ENCODE assay signal across 11 cellular contexts in the genomic region with DNA sequence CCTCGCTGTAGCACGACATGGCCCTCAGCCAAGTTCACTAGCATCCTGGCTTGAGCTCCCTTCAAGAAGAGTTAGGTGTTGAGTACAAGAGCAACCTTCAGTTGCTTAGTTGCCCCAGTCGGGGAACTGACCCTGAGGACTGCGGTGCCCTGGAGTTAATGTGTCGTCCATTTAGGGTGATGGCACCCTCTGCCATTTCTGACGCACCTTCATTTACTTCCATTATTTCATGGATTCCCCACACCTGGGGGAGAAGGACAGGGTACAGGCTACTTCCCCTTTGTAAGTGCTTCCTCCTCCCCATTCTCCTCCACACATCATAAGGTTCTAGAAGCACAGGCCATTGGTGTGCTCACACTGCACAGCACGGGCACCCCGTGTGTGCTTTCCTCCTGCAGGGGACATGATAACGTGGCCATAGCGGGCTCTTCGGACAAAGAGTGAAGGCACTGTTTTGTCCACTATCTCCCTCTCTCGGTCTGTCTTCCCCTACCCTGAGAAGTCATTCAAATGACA. TPM values are rescaled to one million over a fixed set of nuclear protein-coding genes. Genes with fewer than 3 reads are reported as not detected.
DNase-seq lines count a peak whose midpoint lies in the region; ATAC-seq and TF ChIP-seq lines count a peak whose summit lies in the region.
"Had no signal": no experiment of that assay in that cellular context is flagged by ENCODE, and none has a peak within 500 bp of the region (broad histone marks: within the 10 kb centered on the region; RNA-seq: fewer than 3 reads in every experiment).

No MANE protein-coding gene starts in this region.

- peaks cover 65% of the 10 kb centered on the region for H3K36me3 ChIP-seq in OCI-LY1 (ENCODE audit: insufficient read depth, low read length)
- no peaks in the 10 kb centered on the region for H3K36me3 ChIP-seq in A673 (ENCODE audit: insufficient read depth, low read length, poor library complexity, severe bottlenecking)
- H3K36me3 ChIP-seq: pancreas had no signal

- CTCF ChIA-PET in A673 (lab: Charles Lee) = no interaction called here

- peaks cover 73% of the 10 kb centered on the region for H3K79me2 ChIP-seq in OCI-LY1 (ENCODE audit: insufficient read depth, low read length)

- POLR2A ChIA-PET in A673 (lab: Charles Lee; ENCODE audit: low non-redundant PET) = no interaction called here

- peaks cover 16% of the 10 kb centered on the region for H3K27me3 Mint-ChIP-seq in glutamatergic neuron (ENCODE audit: unreplicated experiment)

- H3K4me3 Mint-ChIP-seq in glutamatergic neuron (ENCODE audit: unreplicated experiment) = peak overlapping the region; percentile 46

- no peak overlapping the region for H3K27ac Mint-ChIP-seq in glutamatergic neuron (ENCODE audit: unreplicated experiment)

- H3K9me2 ChIP-seq in OCI-LY1 (ENCODE audit: low read depth, low read length) = no peaks in the 10 kb centered on the region

- peaks cover 3% of the 10 kb centered on the region for H3K4me1 Mint-ChIP-seq in glutamatergic neuron (ENCODE audit: low read depth, unreplicated experiment)

- H3K27me3 ChIP-seq in OCI-LY1 (ENCODE audit: insufficient read depth, low read length) = no peaks in the 10 kb centered on the region
- peaks cover 64% of the 10 kb centered on the region for H3K27me3 ChIP-seq in A673 (replicated peaks; ENCODE audit: insufficient read depth, low read depth, low read length, poor library complexity)
- peaks cover 0 to 63% (median 34%) of the 10 kb centered on the region in 45 donors for H3K27me3 ChIP-seq in dorsolateral prefrontal cortex
- H3K27me3 ChIP-seq: pancreas had no signal

- H4K20me1 ChIP-seq in OCI-LY1 (ENCODE audit: insufficient read depth, low read length) = 0 out of 2 replicates have a peak, but pooled peaks cover 3% of the 10 kb centered on the region

- H3K4me1 ChIP-seq in OCI-LY1 (ENCODE audit: insufficient read depth, low read length, severe bottlenecking) (peaks cover 56% of the 10 kb centered on the region), A673 (ENCODE audit: insufficient read depth, low read length, poor library complexity, severe bottlenecking) (no peaks in the 10 kb centered on the region)

- no peak for TF ChIP-seq CTCF in OCI-LY1 (IDR thresholded peaks at IDR 0.05; ENCODE audit: low read length)
- TF ChIP-seq CTCF in glutamatergic neuron (IDR thresholded peaks at IDR 0.05; ENCODE audit: partially characterized antibody, unreplicated experiment) = no peak
- TF ChIP-seq CTCF in A673 (conservative IDR thresholded peaks at IDR 0.05; ENCODE audit: low read depth, low read length) = no peak
- TF ChIP-seq CTCF in dorsolateral prefrontal cortex (IDR thresholded peaks at IDR 0.05 in 54 of 56, conservative IDR thresholded peaks at IDR 0.05 in 2 of 56; ENCODE audit: low read depth in 1 of 56, partially characterized antibody in 56 of 56) = no peak

- H3K36me3 Mint-ChIP-seq in glutamatergic neuron (ENCODE audit: unreplicated experiment) = no peaks in the 10 kb centered on the region

- peak overlapping the region; percentile 99 for H3K9ac ChIP-seq in OCI-LY1 (ENCODE audit: low read length)

- H3K9me3 Mint-ChIP-seq in glutamatergic neuron (ENCODE audit: unreplicated experiment) = peaks cover 4% of the 10 kb centered on the region

- H3K4me3 ChIP-seq in OCI-LY1 (ENCODE audit: low read depth, low read length, poor library complexity, severe bottlenecking) = peak overlapping the region; percentile 98
- H3K4me3 ChIP-seq in A673 (ENCODE audit: low read depth, low read length, poor library complexity, severe bottlenecking) = no peak overlapping the region
- H3K4me3 ChIP-seq in dorsolateral prefrontal cortex = peak overlapping the region in 13 of 59 donors; percentile 17 to 69 (median 64)

- H3K27ac ChIP-seq in OCI-LY1 (ENCODE audit: low read depth, low read length, poor library complexity, severe bottlenecking) = peak overlapping the region; percentile 92
- H3K27ac ChIP-seq in A673 (ENCODE audit: low read depth, low read length, poor library complexity, severe bottlenecking) = no peak overlapping the region
- peak overlapping the region in 4 of 59 donors; percentile 5 to 42 (median 30) for H3K27ac ChIP-seq in dorsolateral prefrontal cortex

- peak; percentile 14 for ATAC-seq in GM18868 (IDR thresholded peaks at IDR 0.05; ENCODE audit: unreplicated experiment)
- no peak for ATAC-seq in HG02981 (IDR thresholded peaks at IDR 0.05; ENCODE audit: unreplicated experiment)
- ATAC-seq: pancreas had no signal

- H3K9me3 ChIP-seq in OCI-LY1 (ENCODE audit: low read length) = no peaks in the 10 kb centered on the region
- H3K9me3 ChIP-seq in A673 (ENCODE audit: low read depth, low read length, poor library complexity, severe bottlenecking) = no peaks in the 10 kb centered on the region
- H3K9me3 ChIP-seq: pancreas had no signal

- H3K4me2 ChIP-seq in OCI-LY1 (ENCODE audit: low read length) = peak overlapping the region; percentile 84

- H2AFZ ChIP-seq in OCI-LY1 (ENCODE audit: low read length) = no peak overlapping the region

- no TSS peak for BruUV-seq in A673 (replicated peaks; lab: Mats Ljungman, UMichigan)

- intact Hi-C loops in A673 (cut with micrococcal nuclease; ENCODE audit: unreplicated experiment) = no loop called here
- intact Hi-C loops in dorsolateral prefrontal cortex (cut with DNase I) = no loop called here

- DNase-seq in CD1c-positive myeloid dendritic cell (ENCODE audit: extremely low spot score) (peak; percentile 59), glutamatergic neuron (no peak), A673 (ENCODE audit: low spot score) (no peak), dorsolateral prefrontal cortex (no peak), NCI-H524 treated with DMSO at 0.1 percent for 48 hours (lab: John Stamatoyannopoulos, UW) (no peak)
- DNase-seq: anterior cingulate cortex, NCI-H1105 had no signal

- H3F3A ChIP-seq in OCI-LY1 (ENCODE audit: insufficient read depth, low read length) = peaks cover 2% of the 10 kb centered on the region; the same call in 1 of the 2 replicates

RNA-seq across cellular contexts. Expression of a gene that starts 1.8 kb away (rescaled TPM):
- total RNA-seq in glutamatergic neuron (ENCODE audit: unreplicated experiment) (8.4 TPM), A673 (2021) (not detected in 2 replicates), dorsolateral prefrontal cortex (10 to 100 TPM in 45 of 120 experiments, 1 to 10 TPM in 75; 1.6 to 32.2 (median 8.5) TPM)
